In the genomic region with DNA sequence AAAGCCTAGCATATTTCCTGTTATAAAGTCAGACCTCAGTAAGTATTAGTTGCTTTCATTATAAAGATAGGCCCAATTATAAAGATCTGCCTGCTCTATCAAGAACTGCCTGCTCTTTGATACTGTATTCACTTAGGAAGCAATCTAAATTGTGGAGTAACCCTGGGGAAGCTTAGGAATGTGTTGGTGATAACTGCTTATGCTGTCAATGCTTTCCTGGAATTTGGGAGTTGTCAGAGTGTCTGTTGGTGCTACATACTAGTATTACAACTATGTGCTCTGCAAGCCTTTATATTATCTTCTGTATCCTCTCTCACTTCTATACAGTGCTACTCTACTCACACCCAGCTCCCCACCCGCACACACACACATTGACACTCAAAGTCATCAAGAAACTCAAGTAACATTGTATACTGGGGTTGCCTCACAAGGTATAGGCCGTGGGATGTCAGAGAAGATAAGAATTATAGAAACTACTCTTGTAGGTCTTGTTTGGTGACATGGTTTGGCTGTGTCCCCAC, we compare ENCODE assay signal across 22 cellular contexts. TPM values are rescaled to one million over a fixed set of nuclear protein-coding genes. Genes with fewer than 3 reads are reported as not detected.
DNase-seq lines count a peak whose midpoint lies in the region; ATAC-seq and TF ChIP-seq lines count a peak whose summit lies in the region.
"Had no signal": no experiment of that assay in that cellular context is flagged by ENCODE, and none has a peak within 500 bp of the region (broad histone marks: within the 10 kb centered on the region; RNA-seq: fewer than 3 reads in every experiment).

No MANE protein-coding gene starts in this region.

- no peak for TF ChIP-seq CTCF in nephron (IDR thresholded peaks at IDR 0.05; ENCODE audit: unreplicated experiment in 3 of 3)

- H3K4me1 ChIP-seq in right cardiac atrium (ENCODE audit: control insufficient read depth, insufficient read depth, low read length): peaks cover 5% of the 10 kb centered on the region
- peaks cover 18% of the 10 kb centered on the region for H3K4me1 ChIP-seq in HAP-1

- H3K4me1 Mint-ChIP-seq in nephron: peaks cover 11% of the 10 kb centered on the region

- H3K36me3 ChIP-seq in HAP-1 (replicated peaks): no peaks in the 10 kb centered on the region
- H3K36me3 ChIP-seq: esophagus muscularis mucosa, pancreas had no signal

- ATAC-seq in right cardiac atrium (peak; percentile 46 to 72), HG03039 (IDR thresholded peaks at IDR 0.05; ENCODE audit: unreplicated experiment) (no peak)
- ATAC-seq: activated T-cell treated with anti-CD3 and anti-CD28 coated beads, Interleukin-2, amount 50 U/mL, for 4 hours; pancreas; sciatic nerve; SK-N-SH treated with all-trans-retinoic acid at 6 μM for 48 hours; stimulated activated effector memory CD8-positive, alpha-beta T cell treated with anti-CD3 and anti-CD28 coated beads, Interleukin-12 subunit alpha, Interleukin-12 subunit beta, amount 100 ng/mL, for 72 hours had no signal

- H3K27me3 ChIP-seq in right cardiac atrium (ENCODE audit: control insufficient read depth, insufficient read depth): no peaks in the 10 kb centered on the region
- H3K27me3 ChIP-seq in HAP-1 (ENCODE audit: low read depth): no peaks in the 10 kb centered on the region
- H3K27me3 ChIP-seq: BLaER1 treated with 17β-estradiol and CSF1 and Interleukin-3, amounts not matched to agents 10 nM and 100 nM; esophagus muscularis mucosa; pancreas had no signal

- no peak overlapping the region for H3K27ac ChIP-seq in right cardiac atrium (ENCODE audit: low read length)
- H3K27ac ChIP-seq: BLaER1 treated with 17β-estradiol and CSF1 and Interleukin-3, amounts not matched to agents 10 nM and 100 nM; coronary artery; esophagus muscularis mucosa had no signal

- H3K4me3 ChIP-seq in right cardiac atrium (ENCODE audit: low read length) (no peak overlapping the region), HAP-1 (no peak overlapping the region)
- H3K4me3 ChIP-seq: BLaER1 treated with 17β-estradiol and CSF1 and Interleukin-3, amounts not matched to agents 10 nM and 100 nM; coronary artery; esophagus muscularis mucosa; pancreas had no signal

- 71% methylated on average over 2 of the region's 2 CpGs for WGBS in right cardiac atrium

- in situ Hi-C loops in HAP-1 (cut with MboI; ENCODE audit: low sequenced_read_pairs): no loop called here

- no peak overlapping the region for H3K4me3 Mint-ChIP-seq in nephron
- H3K4me3 Mint-ChIP-seq: activated CD4-positive, alpha-beta T cell treated with anti-CD3 and anti-CD28 coated beads, Interleukin-2, amount 10 ng/mL, durations not matched to agents 24 days and 14 days; activated T-cell treated with anti-CD3 and anti-CD28 coated beads, Interleukin-2, amount 50 U/mL, for 4 hours; stimulated activated effector memory CD8-positive, alpha-beta T cell treated with anti-CD3 and anti-CD28 coated beads, Interleukin-12 subunit alpha, Interleukin-12 subunit beta, amount 100 ng/mL, for 72 hours had no signal

- intact Hi-C loops in right cardiac atrium (cut with DNase I): loop anchor here in 1 of 4 donors (10.0 kb wide), 1 partner anchor 172 kb away; no protein-coding TSS in a partner anchor

- H3K27ac Mint-ChIP-seq in nephron: peak overlapping the region; percentile 20 to 81 (median 63)
- H3K27ac Mint-ChIP-seq: activated CD4-positive, alpha-beta T cell treated with anti-CD3 and anti-CD28 coated beads, Interleukin-2, amount 10 ng/mL, durations not matched to agents 24 days and 14 days; stimulated activated effector memory CD8-positive, alpha-beta T cell treated with anti-CD3 and anti-CD28 coated beads, Interleukin-12 subunit alpha, Interleukin-12 subunit beta, amount 100 ng/mL, for 72 hours had no signal

- H3K36me3 Mint-ChIP-seq in nephron (ENCODE audit: low read depth): no peaks in the 10 kb centered on the region
- H3K36me3 Mint-ChIP-seq: stimulated activated effector memory CD8-positive, alpha-beta T cell treated with anti-CD3 and anti-CD28 coated beads, Interleukin-12 subunit alpha, Interleukin-12 subunit beta, amount 100 ng/mL, for 72 hours had no signal

- no peaks in the 10 kb centered on the region for H3K27me3 Mint-ChIP-seq in nephron (ENCODE audit: low read depth)
- H3K27me3 Mint-ChIP-seq: activated CD4-positive, alpha-beta T cell treated with anti-CD3 and anti-CD28 coated beads, Interleukin-2, amount 10 ng/mL, durations not matched to agents 24 days and 14 days had no signal

- H3K9me3 Mint-ChIP-seq in nephron: no peaks in the 10 kb centered on the region
- H3K9me3 Mint-ChIP-seq: activated CD4-positive, alpha-beta T cell treated with anti-CD3 and anti-CD28 coated beads, Interleukin-2, amount 10 ng/mL, durations not matched to agents 24 days and 14 days; activated T-cell treated with anti-CD3 and anti-CD28 coated beads, Interleukin-2, amount 50 U/mL, for 4 hours; stimulated activated effector memory CD8-positive, alpha-beta T cell treated with anti-CD3 and anti-CD28 coated beads, Interleukin-12 subunit alpha, Interleukin-12 subunit beta, amount 100 ng/mL, for 72 hours had no signal

- no peaks in the 10 kb centered on the region for H3K9me3 ChIP-seq in right cardiac atrium (ENCODE audit: control insufficient read depth, low read length)
- H3K9me3 ChIP-seq in HAP-1: no peaks in the 10 kb centered on the region
- H3K9me3 ChIP-seq: esophagus muscularis mucosa, pancreas had no signal

- DNase-seq in EL: peak; percentile 8
- DNase-seq in astrocyte of the hippocampus (ENCODE audit: low read depth, low spot score): peak; percentile 29
- no peak for DNase-seq in right cardiac atrium
- DNase-seq in activated T-cell treated with anti-CD3 and anti-CD28 coated beads, Interleukin-2, amount 50 U/mL, for 48 hours: no peak
- DNase-seq in HAP-1 (ENCODE audit: low spot score in 2 of 2): no peak
- no peak for DNase-seq in T-helper 2 cell
- DNase-seq: activated CD4-positive, alpha-beta T cell treated with anti-CD3 and anti-CD28 coated beads, Interleukin-2, amount 10 ng/mL, durations not matched to agents 24 days and 14 days; activated naive CD4-positive, alpha-beta T cell; activated T-cell treated with anti-CD3 and anti-CD28 coated beads, Interleukin-2, amount 50 U/mL, for 4 hours; DMS79 treated with DMSO at 0.1 percent for 48 hours; NCI-H1694; NCI-H510A treated with DMSO at 0.1 percent for 48 hours; pancreas; stimulated activated CD4-positive, alpha-beta T cell treated with anti-CD3 and anti-CD28 coated beads, Interleukin-4, amount 100 ng/mL, for 24 hours had no signal

RNA-seq across cellular contexts. Expression of a gene that starts 6.1 kb away (rescaled TPM):
- 10 to 100 TPM; 17.1 to 22.4 (median 18.4) TPM for total RNA-seq in right cardiac atrium
- polyA plus RNA-seq in right cardiac atrium: 11.9 TPM

RNA-seq across cellular contexts. Expression of a gene that starts 6.4 kb away (rescaled TPM):
- 10 to 100 TPM; 13.5 to 19.9 (median 16.5) TPM for total RNA-seq in right cardiac atrium
- polyA plus RNA-seq in right cardiac atrium: 5.7 TPM

Comparison
In these comparisons a context has a peak if more than half of its experiments do, and no peak if none do; other contexts are left out.
1. DNase-seq: peak in EL (single experiment) and astrocyte of the hippocampus (single experiment); none in right cardiac atrium (0 of 3), activated T-cell treated with anti-CD3 and anti-CD28 coated beads, Interleukin-2, amount 50 U/mL, for 48 hours (0 of 2), HAP-1 (0 of 2) and T-helper 2 cell (0 of 5).